Comparison of ENCODE assay signal across 1 cellular context in genomic region chr3:196056371-196056770, GRCh38.
TF ChIP-seq lines count a peak whose summit lies in the region.
"Not testable (repeated sequence)": the region's sequence is repeated elsewhere in the genome, so short reads cannot be mapped to it uniquely, and the experiment has no call there.

No MANE protein-coding gene starts in this region.

TF ChIP-seq in K562, 482 proteins besides CTCF, POLR2A, EP300 and RAD21:
- TF ChIP-seq HDAC1 (IDR thresholded peaks at IDR 0.05) (peak in 1 of 2 experiments; percentile 16; a peak in 1 of 4 replicates), POLR2H (tag; IDR thresholded peaks at IDR 0.05; ENCODE audit: low read depth) (peak; percentile 11; the same call in 1 of the 2 replicates), MYBL2 (IDR thresholded peaks at IDR 0.05; ENCODE audit: low read depth) (peak; percentile 32; the same call in 1 of the 2 replicates), ZNF592 (IDR thresholded peaks at IDR 0.05) (0 out of 2 replicates have a peak, but pooled peaks have one; percentile 2), SUPT5H (IDR thresholded peaks at IDR 0.05) (peak; percentile 55), FOXA3 (CRISPR knock-in tag; conservative IDR thresholded peaks at IDR 0.05 in 1 of 2, IDR thresholded peaks at IDR 0.05 in 1 of 2) (0 out of 4 replicates have a peak, but pooled peaks of 1 of the 2 experiments have one; percentile 22)
- not testable (repeated sequence) for TF ChIP-seq MYBL2 (CRISPR knock-in tag; IDR thresholded peaks at IDR 0.05; ENCODE audit: borderline replicate concordance)
